ENCODE assay signal across 25 cellular contexts in the genomic region with DNA sequence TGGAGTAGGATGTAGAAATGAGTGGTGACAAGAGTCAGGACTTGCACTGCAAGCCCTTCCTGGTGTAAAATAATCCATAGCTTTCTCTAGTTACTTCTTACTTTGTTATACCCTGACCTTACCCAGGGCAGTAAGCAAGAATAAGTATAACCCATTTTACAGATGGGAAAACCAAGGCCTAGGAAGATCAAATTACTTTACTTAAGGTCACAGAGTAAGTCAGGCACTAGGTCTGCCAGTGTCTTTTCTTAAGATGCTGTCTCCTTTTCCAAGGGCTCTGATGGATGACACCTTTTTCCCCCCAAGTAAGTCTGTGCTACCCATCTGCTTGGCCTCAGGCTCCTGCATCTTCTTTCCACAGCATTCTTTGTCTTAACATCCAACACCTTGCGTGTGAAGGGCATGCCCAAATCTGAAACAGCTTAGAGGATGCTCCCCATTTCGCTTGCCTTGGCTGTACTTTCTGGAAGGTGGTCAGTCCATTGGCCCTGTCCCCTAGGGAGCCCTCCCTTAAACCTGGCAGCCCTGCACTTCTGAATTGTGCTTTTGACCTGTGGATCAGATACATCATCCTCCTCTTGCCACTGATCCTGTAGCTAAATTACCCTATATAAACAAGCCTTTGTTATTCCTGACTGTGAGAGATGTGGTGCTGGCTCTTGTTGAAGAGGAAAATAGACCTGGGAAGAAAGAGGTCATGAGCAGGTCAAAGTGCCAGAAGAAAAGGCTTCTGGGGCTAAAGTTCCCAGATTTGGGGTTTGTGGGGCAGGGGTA.
A peak's percentile ranks its signal among the peaks of the same experiment; 100 is the strongest.
DNase-seq lines count a peak whose midpoint lies in the region; ATAC-seq, FAIRE-seq and TF ChIP-seq lines count a peak whose summit lies in the region.
"Had no signal": no experiment of that assay in that cellular context is flagged by ENCODE, and none has a peak within 500 bp of the region (broad histone marks: within the 10 kb centered on the region; RNA-seq: fewer than 3 reads in every experiment).

No MANE protein-coding gene starts in this region.

- in situ Hi-C loops in Caki2 (cut with HindIII; ENCODE audit: low pct_unique_long_range_greater_than_20kb, low sequenced_read_pairs): no loop called here

- H3K27me3 Mint-ChIP-seq in effector memory CD8-positive, alpha-beta T cell: peaks cover 0 to 17% of the 10 kb centered on the region in 2 donors
- H3K27me3 Mint-ChIP-seq: activated CD4-positive, alpha-beta memory T cell treated with anti-CD3 and anti-CD28 coated beads for 36 hours had no signal

- intact Hi-C loops in kidney (cut with DNase I): no loop called here

- TF ChIP-seq CTCF in HEK293 (tag by site-specific recombination; IDR thresholded peaks at IDR 0.05) (no peak), kidney (IDR thresholded peaks at IDR 0.05; ENCODE audit: borderline replicate concordance, extremely low read depth, insufficient read depth) (no peak)

- H3K4me3 ChIP-seq in HEK293 (ENCODE audit: low read depth, low read length): no peak overlapping the region
- H3K4me3 ChIP-seq in kidney (ENCODE audit: low read length in 2 of 2): no peak overlapping the region
- H3K4me3 ChIP-seq in MG63: no peak overlapping the region
- H3K4me3 ChIP-seq: BLaER1 treated with 17β-estradiol and CSF1 and Interleukin-3, amounts not matched to agents 10 nM and 100 nM; testis had no signal

- H3K9me3 Mint-ChIP-seq in effector memory CD8-positive, alpha-beta T cell: peaks cover 0 to 2% of the 10 kb centered on the region in 2 donors
- H3K9me3 Mint-ChIP-seq: activated B cell treated with CpG ODN at 0.5 μM for 24 hours; activated CD4-positive, alpha-beta memory T cell treated with anti-CD3 and anti-CD28 coated beads for 36 hours; activated naive CD8-positive, alpha-beta T cell treated with anti-CD3 and anti-CD28 coated beads, Interleukin-2, amount 10 ng/mL, durations not matched to agents 7 days and 5 days; memory B cell; stimulated activated naive B cell treated with anti-CD40 and anti-IgM and Interleukin-4, amounts not matched to agents 10 μg/mL and 1 μg/mL and 100 μg/mL, for 72 hours had no signal

- H3K27me3 ChIP-seq in MG63: no peaks in the 10 kb centered on the region
- H3K27me3 ChIP-seq: BLaER1 treated with 17β-estradiol and CSF1 and Interleukin-3, amounts not matched to agents 10 nM and 100 nM; testis had no signal

- no peaks in the 10 kb centered on the region for H3K4me1 Mint-ChIP-seq in effector memory CD8-positive, alpha-beta T cell (ENCODE audit: low read depth in 2 of 2)
- H3K4me1 Mint-ChIP-seq: activated B cell treated with CpG ODN at 0.5 μM for 24 hours; activated naive CD8-positive, alpha-beta T cell treated with anti-CD3 and anti-CD28 coated beads, Interleukin-2, amount 10 ng/mL, durations not matched to agents 7 days and 5 days; memory B cell; stimulated activated naive B cell treated with anti-CD40 and anti-IgM and Interleukin-4, amounts not matched to agents 10 μg/mL and 1 μg/mL and 100 μg/mL, for 72 hours had no signal

- H3K36me3 ChIP-seq in HEK293 (ENCODE audit: control insufficient read depth in 2 of 2, insufficient read depth in 1 of 2, low read length in 2 of 2): no peaks in the 10 kb centered on the region
- H3K36me3 ChIP-seq in kidney (ENCODE audit: control insufficient read depth in 1 of 2, insufficient read depth in 2 of 2, low read length in 2 of 2): no peaks in the 10 kb centered on the region
- H3K36me3 ChIP-seq in MG63: no peaks in the 10 kb centered on the region
- H3K36me3 ChIP-seq: BLaER1 treated with 17β-estradiol and CSF1 and Interleukin-3, amounts not matched to agents 10 nM and 100 nM had no signal

- no peak overlapping the region for H3K9ac ChIP-seq in kidney (ENCODE audit: low read length in 2 of 2)
- H3K9ac ChIP-seq: BLaER1 treated with 17β-estradiol and CSF1 and Interleukin-3, amounts not matched to agents 10 nM and 100 nM had no signal

- ATAC-seq in effector memory CD8-positive, alpha-beta T cell (replicated peaks): no peak
- no peak for ATAC-seq in HG03520 (IDR thresholded peaks at IDR 0.05; ENCODE audit: unreplicated experiment)
- ATAC-seq: foreskin keratinocyte; stimulated activated naive B cell treated with anti-CD40 and anti-IgM and Interleukin-4, amounts not matched to agents 10 μg/mL and 1 μg/mL and 100 μg/mL, for 72 hours had no signal

- peak overlapping the region; percentile 35; the same call in 1 of the 2 replicates for H3K27ac ChIP-seq in HEK293 (ENCODE audit: extremely low read depth, low read depth, low read length)
- peak overlapping the region; percentile 2 to 64 for H3K27ac ChIP-seq in kidney (ENCODE audit: low read depth in 2 of 2, low read length in 2 of 2)
- H3K27ac ChIP-seq: BLaER1 treated with 17β-estradiol and CSF1 and Interleukin-3, amounts not matched to agents 10 nM and 100 nM; foreskin keratinocyte; HL-60; testis had no signal

- POLR2A ChIA-PET in HEK293 (lab: Yijun Ruan, JAX): no interaction called here

- no peaks in the 10 kb centered on the region for H3K36me3 Mint-ChIP-seq in effector memory CD8-positive, alpha-beta T cell (ENCODE audit: insufficient read depth)
- H3K36me3 Mint-ChIP-seq: activated CD4-positive, alpha-beta memory T cell treated with anti-CD3 and anti-CD28 coated beads for 36 hours; activated naive CD8-positive, alpha-beta T cell treated with anti-CD3 and anti-CD28 coated beads, Interleukin-2, amount 10 ng/mL, durations not matched to agents 7 days and 5 days; memory B cell; stimulated activated naive B cell treated with anti-CD40 and anti-IgM and Interleukin-4, amounts not matched to agents 10 μg/mL and 1 μg/mL and 100 μg/mL, for 72 hours had no signal

- CTCF ChIA-PET in HEK293 (lab: Yijun Ruan, JAX): no interaction called here

- DNase-seq in Caki2 (ENCODE audit: low read depth) (peak; percentile 53), NCI-H748 (lab: John Stamatoyannopoulos, UW; ENCODE audit: unreplicated experiment) (peak; percentile 71), kidney (no peak), MG63 (no peak), NAMALWA (ENCODE audit: low spot score) (no peak)
- no peak for DNase-seq in effector memory CD8-positive, alpha-beta T cell
- DNase-seq: activated B cell treated with CpG ODN at 0.5 μM for 24 hours; activated CD4-positive, alpha-beta memory T cell treated with anti-CD3 and anti-CD28 coated beads for 36 hours; activated naive CD8-positive, alpha-beta T cell treated with anti-CD3 and anti-CD28 coated beads, Interleukin-2, amount 10 ng/mL, durations not matched to agents 7 days and 5 days; erythroblast; foreskin keratinocyte; NCI-H1436 treated with DMSO at 0.1 percent for 48 hours; NCI-H446; occipital lobe; retina; stimulated activated CD4-positive, alpha-beta T cell treated with anti-CD3 and anti-CD28 coated beads, Interleukin-2, amount 100 ng/mL, for 48 hours; stimulated activated naive B cell treated with anti-CD40 and anti-IgM and Interleukin-4, amounts not matched to agents 10 μg/mL and 1 μg/mL and 100 μg/mL, for 72 hours; T1000; testis had no signal

- peaks cover 12% of the 10 kb centered on the region for H3K4me1 ChIP-seq in HEK293 (ENCODE audit: control insufficient read depth, insufficient read depth, low read length)
- peaks cover 8 to 11% of the 10 kb centered on the region in 2 donors for H3K4me1 ChIP-seq in kidney (ENCODE audit: control insufficient read depth in 1 of 2, insufficient read depth in 1 of 2, low read depth in 1 of 2, low read length in 2 of 2)
- H3K4me1 ChIP-seq: BLaER1 treated with 17β-estradiol and CSF1 and Interleukin-3, amounts not matched to agents 10 nM and 100 nM; foreskin keratinocyte; testis had no signal

- no peak overlapping the region for H3K4me3 Mint-ChIP-seq in effector memory CD8-positive, alpha-beta T cell
- H3K4me3 Mint-ChIP-seq: activated B cell treated with CpG ODN at 0.5 μM for 24 hours; activated CD4-positive, alpha-beta memory T cell treated with anti-CD3 and anti-CD28 coated beads for 36 hours; activated naive CD8-positive, alpha-beta T cell treated with anti-CD3 and anti-CD28 coated beads, Interleukin-2, amount 10 ng/mL, durations not matched to agents 7 days and 5 days; memory B cell; stimulated activated naive B cell treated with anti-CD40 and anti-IgM and Interleukin-4, amounts not matched to agents 10 μg/mL and 1 μg/mL and 100 μg/mL, for 72 hours had no signal

- FAIRE-seq in kidney (lab: Jason Lieb, UNC): no peak
- FAIRE-seq: islet of Langerhans had no signal

- H3K9me3 ChIP-seq in HEK293 (ENCODE audit: control insufficient read depth, insufficient read depth, low read depth, low read length): no peaks in the 10 kb centered on the region
- H3K9me3 ChIP-seq in kidney (ENCODE audit: control insufficient read depth in 1 of 2, low read length in 2 of 2): no peaks in the 10 kb centered on the region
- no peaks in the 10 kb centered on the region for H3K9me3 ChIP-seq in MG63
- H3K9me3 ChIP-seq: BLaER1 treated with 17β-estradiol and CSF1 and Interleukin-3, amounts not matched to agents 10 nM and 100 nM; testis had no signal

- no peak overlapping the region for H3K27ac Mint-ChIP-seq in effector memory CD8-positive, alpha-beta T cell
- H3K27ac Mint-ChIP-seq: activated B cell treated with CpG ODN at 0.5 μM for 24 hours; activated CD4-positive, alpha-beta memory T cell treated with anti-CD3 and anti-CD28 coated beads for 36 hours; activated naive CD8-positive, alpha-beta T cell treated with anti-CD3 and anti-CD28 coated beads, Interleukin-2, amount 10 ng/mL, durations not matched to agents 7 days and 5 days; memory B cell; stimulated activated naive B cell treated with anti-CD40 and anti-IgM and Interleukin-4, amounts not matched to agents 10 μg/mL and 1 μg/mL and 100 μg/mL, for 72 hours had no signal

TF ChIP-seq in HEK293, 187 proteins besides CTCF, POLR2A, EP300 and RAD21:
- TF ChIP-seq, protein P1, sequence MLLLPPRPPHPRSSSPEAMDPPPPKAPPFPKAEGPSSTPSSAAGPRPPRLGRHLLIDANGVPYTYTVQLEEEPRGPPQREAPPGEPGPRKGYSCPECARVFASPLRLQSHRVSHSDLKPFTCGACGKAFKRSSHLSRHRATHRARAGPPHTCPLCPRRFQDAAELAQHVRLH (tag by site-specific recombination; IDR thresholded peaks at IDR 0.05): peak; percentile 71
- peak; percentile 64; the same call in 1 of the 2 replicates for TF ChIP-seq FEZF1 (tag by site-specific recombination; IDR thresholded peaks at IDR 0.05)
- TF ChIP-seq ZIC2 (tag by site-specific recombination; IDR thresholded peaks at IDR 0.05): 0 out of 2 replicates have a peak, but pooled peaks have one; percentile 29
- 0 out of 2 replicates have a peak, but pooled peaks have one; percentile 41 for TF ChIP-seq TRIM28 (IDR thresholded peaks at IDR 0.05; ENCODE audit: borderline replicate concordance, low read length)
- TF ChIP-seq SCRT1 (tag by site-specific recombination; IDR thresholded peaks at IDR 0.05; ENCODE audit: borderline replicate concordance): peak; percentile 84; the same call in 1 of the 2 replicates
- TF ChIP-seq ZNF843 (tag by site-specific recombination; IDR thresholded peaks at IDR 0.05): no peak
- no peak for TF ChIP-seq ZNF416 (tag by site-specific recombination; IDR thresholded peaks at IDR 0.05)
- peak; percentile 36; the same call in 1 of the 2 replicates for TF ChIP-seq TCF7L2 (IDR thresholded peaks at IDR 0.05; ENCODE audit: borderline replicate concordance, low read depth, low read length)

Comparison
In these comparisons a context has a peak if more than half of its experiments do, and no peak if none do; other contexts are left out.
1. DNase-seq: peak in Caki2 (single experiment) and NCI-H748 (single experiment); none in kidney (single experiment), effector memory CD8-positive, alpha-beta T cell (0 of 3), MG63 (single experiment) and NAMALWA (single experiment).